In the genomic region with DNA sequence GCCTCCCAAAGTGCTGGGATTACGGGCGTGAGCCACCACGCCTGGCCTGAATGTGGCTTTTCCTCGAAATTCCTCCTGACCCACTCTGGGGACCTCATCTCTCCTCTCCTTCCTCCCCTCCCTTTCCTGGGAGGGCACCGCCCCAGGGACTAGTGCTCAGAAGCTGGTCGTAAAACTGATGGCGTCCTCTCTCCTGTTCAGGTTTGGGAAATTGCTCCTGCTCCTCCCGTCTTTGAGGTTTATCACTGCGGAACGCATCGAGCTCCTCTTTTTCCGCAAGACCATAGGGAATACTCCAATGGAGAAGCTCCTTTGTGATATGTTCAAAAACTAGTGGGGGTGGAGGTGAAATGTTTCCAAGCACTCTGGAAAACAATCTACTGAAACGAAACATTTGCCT, we compare ENCODE assay signal across 35 cellular contexts. TPM values are rescaled to one million over a fixed set of nuclear protein-coding genes. Genes with fewer than 3 reads are reported as not detected.
"Had no signal": no experiment of that assay in that cellular context is flagged by ENCODE, and none has a peak within 500 bp of the region (broad histone marks: within the 10 kb centered on the region; RNA-seq: fewer than 3 reads in every experiment).

No MANE protein-coding gene starts in this region.

- H3K27ac ChIP-seq: adrenal gland, body of pancreas, brain microvascular endothelial cell, breast epithelium, VCaP had no signal

- H3K4me1 ChIP-seq: adrenal gland, body of pancreas, breast epithelium had no signal

- DNase-seq: activated B cell treated with CpG ODN at 0.5 μM for 24 hours; activated CD4-positive, alpha-beta memory T cell treated with anti-CD3 and anti-CD28 coated beads for 36 hours; activated CD4-positive, alpha-beta T cell treated with anti-CD3 and anti-CD28 coated beads for 4 hours; activated CD4-positive, alpha-beta T cell treated with anti-CD3 and anti-CD28 coated beads, Interleukin-2, amount 50 U/mL, for 1 hour; activated CD4-positive, alpha-beta T cell treated with anti-CD3 and anti-CD28 coated beads, Interleukin-2, amount 50 U/mL, for 4 hours; activated CD4-positive, CD25-positive, alpha-beta regulatory T cell treated with anti-CD3 and anti-CD28 coated beads, Interleukin-2, amount 50 U/mL, for 72 hours; activated CD8-positive, alpha-beta memory T cell treated with anti-CD3 and anti-CD28 coated beads, Interleukin-2, amount 50 U/mL, for 4 hours; activated CD8-positive, alpha-beta T cell treated with anti-CD3 and anti-CD28 coated beads for 36 hours; activated effector memory CD4-positive, alpha-beta T cell treated with anti-CD3 and anti-CD28 coated beads, Interleukin-2, amount 50 U/mL, for 16 hours; activated gamma-delta T cell treated with Interleukin-2 at 50 U/mL for 16 hours; activated naive CD4-positive, alpha-beta T cell; activated naive CD4-positive, alpha-beta T cell treated with anti-CD3 and anti-CD28 coated beads for 36 hours; activated naive CD4-positive, alpha-beta T cell treated with anti-CD3 and anti-CD28 coated beads, Interleukin-2, amount 50 U/mL, for 16 hours; activated naive CD8-positive, alpha-beta T cell treated with anti-CD3 and anti-CD28 coated beads for 36 hours; activated T-cell treated with anti-CD3 and anti-CD28 coated beads for 4 hours; activated T-cell treated with anti-CD3 and anti-CD28 coated beads, Interleukin-2, amount 50 U/mL, for 1 hour; activated T-cell treated with anti-CD3 and anti-CD28 coated beads, Interleukin-2, amount 50 U/mL, for 4 hours; activated T-cell treated with anti-CD3 and anti-CD28 coated beads, Interleukin-2, amount 50 U/mL, for 72 hours; adrenal gland; amniotic stem cell; aorta; body of pancreas; brain microvascular endothelial cell; central memory CD4-positive, alpha-beta T cell; T-helper 1 cell; T-helper 2 cell; T-helper 9 cell had no signal

- H3K9me3 ChIP-seq: body of pancreas had no signal

- H3K27me3 ChIP-seq: adrenal gland, body of pancreas, brain microvascular endothelial cell, breast epithelium had no signal

- ATAC-seq: activated CD8-positive, alpha-beta T cell treated with anti-CD3 and anti-CD28 coated beads for 36 hours; activated naive CD4-positive, alpha-beta T cell treated with anti-CD3 and anti-CD28 coated beads, Interleukin-2, amount 50 U/mL, for 72 hours; activated T-cell treated with anti-CD3 and anti-CD28 coated beads, Interleukin-2, amount 50 U/mL, for 4 hours; activated T-cell treated with anti-CD3 and anti-CD28 coated beads, Interleukin-2, amount 50 U/mL, for 72 hours; activated T-helper 17 cell treated with anti-CD3 and anti-CD28 coated beads, Interleukin-2, amount 50 U/mL, for 72 hours; body of pancreas had no signal

- H3K36me3 ChIP-seq: adrenal gland, breast epithelium had no signal

- H3K4me3 ChIP-seq: adrenal gland, body of pancreas, breast epithelium had no signal

RNA-seq across cellular contexts. Expression of gene NR2E3, which starts 7.0 kb away (rescaled TPM):
- total RNA-seq: activated B cell treated with CpG ODN at 0.5 μM for 24 hours; activated CD4-positive, alpha-beta memory T cell treated with anti-CD3 and anti-CD28 coated beads for 36 hours; activated CD8-positive, alpha-beta memory T cell treated with anti-CD3 and anti-CD28 coated beads for 36 hours; activated CD8-positive, alpha-beta T cell treated with anti-CD3 and anti-CD28 coated beads for 36 hours; activated naive CD4-positive, alpha-beta T cell treated with anti-CD3 and anti-CD28 coated beads for 36 hours; activated naive CD4-positive, alpha-beta T cell treated with anti-CD3 and anti-CD28 coated beads, Interleukin-2, amount 50 U/mL, for 72 hours; activated naive CD8-positive, alpha-beta T cell treated with anti-CD3 and anti-CD28 coated beads for 36 hours; activated T-cell treated with anti-CD3 and anti-CD28 coated beads, Interleukin-2, amount 50 U/mL, for 4 hours; activated T-cell treated with anti-CD3 and anti-CD28 coated beads, Interleukin-2, amount 50 U/mL, for 72 hours; activated T-helper 1 cell treated with anti-CD3 and anti-CD28 coated beads, Interleukin-12 subunit alpha, Interleukin-12 subunit beta, Interleukin-2, Interleukin-4 antibody, amounts not matched to agents 30 ng/mL and 10 ng/mL and 1 ng/mL, durations not matched to agents 14 hours and 24 hours and 36 hours; activated T-helper 17 cell treated with anti-CD3 and anti-CD28 coated beads, Interleukin-2, amount 50 U/mL, for 72 hours; astrocyte; cardiac septum had no signal
